In the genomic region with DNA sequence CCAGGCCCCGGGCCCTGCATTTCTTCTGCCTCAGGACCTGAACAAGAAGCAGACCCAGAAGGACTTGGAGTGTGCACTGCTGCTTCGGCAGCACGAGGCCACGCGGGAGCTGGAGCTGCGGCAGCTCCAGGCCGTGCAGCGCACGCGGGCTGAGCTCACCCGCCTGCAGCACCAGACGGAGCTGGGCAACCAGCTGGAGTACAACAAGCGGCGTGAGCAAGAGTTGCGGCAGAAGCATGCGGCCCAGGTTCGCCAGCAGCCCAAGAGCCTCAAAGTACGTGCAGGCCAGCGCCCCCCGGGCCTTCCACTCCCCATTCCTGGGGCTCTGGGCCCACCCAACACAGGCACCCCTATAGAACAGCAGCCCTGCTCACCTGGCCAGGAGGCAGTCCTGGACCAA, we compare ENCODE assay signal across 24 cellular contexts. TPM values are rescaled to one million over a fixed set of nuclear protein-coding genes. Genes with fewer than 3 reads are reported as not detected.
DNase-seq lines count a peak whose midpoint lies in the region; TF ChIP-seq lines count a peak whose summit lies in the region.
"Had no signal": no experiment of that assay in that cellular context is flagged by ENCODE, and none has a peak within 500 bp of the region (broad histone marks: within the 10 kb centered on the region; RNA-seq: fewer than 3 reads in every experiment).

No MANE protein-coding gene starts in this region.

- peaks cover 8% of the 10 kb centered on the region; the same call in 1 of the 2 replicates for H4K20me1 ChIP-seq in BLaER1

- H3K4me3 Mint-ChIP-seq in chondrocyte (ENCODE audit: unreplicated experiment) = no peak overlapping the region
- H3K4me3 Mint-ChIP-seq: CD8-positive, alpha-beta T cell had no signal

- no peak overlapping the region for H3K4me2 ChIP-seq in BLaER1
- H3K4me2 ChIP-seq: A549 had no signal

- no peak overlapping the region for H3K27ac Mint-ChIP-seq in chondrocyte (ENCODE audit: unreplicated experiment)
- H3K27ac Mint-ChIP-seq: CD8-positive, alpha-beta T cell had no signal

- no peak overlapping the region for H3K4me3 ChIP-seq in BLaER1
- no peak overlapping the region for H3K4me3 ChIP-seq in H7 (ENCODE audit: insufficient read depth, low read depth, low read length)
- no peak overlapping the region for H3K4me3 ChIP-seq in spleen
- H3K4me3 ChIP-seq: A549, MG63 had no signal

- TF ChIP-seq CTCF in chondrocyte (IDR thresholded peaks at IDR 0.05) = no peak
- TF ChIP-seq CTCF in spleen (IDR thresholded peaks at IDR 0.05 in 8 of 11, conservative IDR thresholded peaks at IDR 0.05 in 3 of 11) = no peak

- 94 to 97% (median 96%) methylated on average over 20 of the region's 20 CpGs for WGBS in spleen, 5 donors

- peaks cover 100% of the 10 kb centered on the region for H3K36me3 ChIP-seq in BLaER1
- H3K36me3 ChIP-seq in H7 (replicated peaks; ENCODE audit: control insufficient read depth, insufficient read depth, low read length) = peaks cover 38% of the 10 kb centered on the region
- peaks cover 11 to 100% (median 100%) of the 10 kb centered on the region in 6 donors for H3K36me3 ChIP-seq in spleen

- no peaks in the 10 kb centered on the region for H3K9me3 Mint-ChIP-seq in chondrocyte (ENCODE audit: low read depth)
- H3K9me3 Mint-ChIP-seq: CD8-positive, alpha-beta T cell had no signal

- no peak for TF ChIP-seq POLR2A in spleen (IDR thresholded peaks at IDR 0.05)

- no peaks in the 10 kb centered on the region for H3K27me3 ChIP-seq in BLaER1
- no peaks in the 10 kb centered on the region for H3K27me3 ChIP-seq in H7 (ENCODE audit: control insufficient read depth, insufficient read depth, low read length)
- H3K27me3 ChIP-seq in spleen (replicated peaks in 1 of 7) = no peaks in the 10 kb centered on the region
- H3K27me3 ChIP-seq: MG63 had no signal

- DNase-seq in H7 = peak; percentile 35
- DNase-seq in chondrocyte (ENCODE audit: low spot score) = peak; percentile 79
- DNase-seq in spleen = peak; percentile 33
- DNase-seq in NCI-H526 (lab: John Stamatoyannopoulos, UW) = no peak
- no peak for DNase-seq in AG20443 (ENCODE audit: low spot score)
- DNase-seq in OCI-M1 (lab: John Stamatoyannopoulos, UW) = no peak
- DNase-seq: CD8-positive, alpha-beta T cell; DMS 273 treated with DMSO at 0.1 percent for 48 hours; DMS79 treated with DMSO at 0.1 percent for 48 hours; GF-D8; KBM-7; MG63; NCI-H1105 treated with DMSO at 0.1 percent for 48 hours; NCI-H146; NCI-H1930; NCI-H2107; NCI-H524; NCI-H774; PC-3; SHP77 had no signal

- no peak overlapping the region for H3K27ac ChIP-seq in BLaER1
- no peak overlapping the region for H3K27ac ChIP-seq in spleen
- H3K27ac ChIP-seq: A549, C4-2B had no signal

- no peaks in the 10 kb centered on the region for H3K4me1 Mint-ChIP-seq in chondrocyte (ENCODE audit: low read depth)

- intact Hi-C loops in spleen (cut with DNase I; ENCODE audit: low total_unique reads) = no loop called here

- H3K9me3 ChIP-seq in BLaER1 (no peaks in the 10 kb centered on the region), spleen (no peaks in the 10 kb centered on the region)
- H3K9me3 ChIP-seq: A549, MG63 had no signal

- H3K9ac ChIP-seq in BLaER1 = 0 out of 2 replicates have a peak overlapping the region, but pooled peaks have one; percentile 29

- peaks cover 49% of the 10 kb centered on the region for H3K36me3 Mint-ChIP-seq in chondrocyte (ENCODE audit: low read depth)

- no peaks in the 10 kb centered on the region for H3K27me3 Mint-ChIP-seq in chondrocyte (ENCODE audit: low read depth)

- H3K4me1 ChIP-seq in BLaER1 = no peaks in the 10 kb centered on the region
- peaks cover 0 to 3% (median 2%) of the 10 kb centered on the region in 6 donors for H3K4me1 ChIP-seq in spleen
- H3K4me1 ChIP-seq: A549 had no signal

RNA-seq across cellular contexts. Expression of a gene that starts 9.2 kb away (rescaled TPM):
- total RNA-seq in H7 (2014; rRNA removed; shearing (Covaris generic)) = 19.0 and 20.5 TPM in 2 replicates
- total RNA-seq in chondrocyte (8.4 to 14.0 TPM (median 9.9 TPM) in 3 replicates), spleen (10 to 100 TPM in 6 of 7 donors, 1 to 10 TPM in 1; 10.0 to 17.7 (median 13.4) TPM)
- polyA plus RNA-seq in spleen = 10 to 100 TPM; 12.5 to 16.1 (median 15.5) TPM

RNA-seq across cellular contexts. Expression of a gene that starts 9.8 kb away (rescaled TPM):
- 58.7 and 91.9 TPM in 2 replicates for total RNA-seq in H7 (2014; rRNA removed; shearing (Covaris generic))
- total RNA-seq in chondrocyte (57.1 to 68.5 TPM (median 64.6 TPM) in 3 replicates), spleen (10 to 100 TPM; 62.6 to 89.5 (median 72.6) TPM)
- 10 to 100 TPM; 47.9 to 93.3 (median 57.1) TPM for polyA plus RNA-seq in spleen

RNA-seq across cellular contexts. Expression of a gene that starts 12.6 kb away (rescaled TPM):
- total RNA-seq in H7 (2014; rRNA removed; shearing (Covaris generic)) = 39.9 and 41.3 TPM in 2 replicates
- total RNA-seq in chondrocyte = 50.0 to 56.6 TPM (median 50.1 TPM) in 3 replicates
- total RNA-seq in spleen = 10 to 100 TPM; 60.0 to 96.5 (median 78.6) TPM
- polyA plus RNA-seq in spleen = 10 to 100 TPM; 13.2 to 52.0 (median 18.5) TPM

RNA-seq across cellular contexts. Expression of a gene that starts 24.4 kb away (rescaled TPM):
- 88.0 and 97.6 TPM in 2 replicates for total RNA-seq in H7 (2014; rRNA removed; shearing (Covaris generic))
- total RNA-seq in chondrocyte = 111 to 122 TPM (median 120 TPM) in 3 replicates
- 100 to 1,000 TPM in 5 of 7 donors, 10 to 100 TPM in 2; 89.3 to 135 (median 107) TPM for total RNA-seq in spleen
- polyA plus RNA-seq in spleen = 100 to 1,000 TPM; 144 to 191 (median 155) TPM

RNA-seq across cellular contexts. Expression of a gene that starts 24.6 kb away (rescaled TPM):
- 4.1 and 5.3 TPM in 2 replicates for total RNA-seq in H7 (2014; rRNA removed; shearing (Covaris generic))
- total RNA-seq in chondrocyte (0.15 to 0.29 TPM in 2 of 3 replicates, not detected in the other), spleen (1 to 10 TPM in 6 of 7 donors, under 1 TPM in 1; 0.74 to 4.2 (median 2.5) TPM)
- 1 to 10 TPM; 2.0 to 4.8 (median 2.3) TPM for polyA plus RNA-seq in spleen
- total RNA-seq: CD8-positive, alpha-beta T cell; RPMI7951 had no signal

Comparison
In these comparisons a context has a peak if more than half of its experiments do, and no peak if none do; other contexts are left out.
1. DNase-seq: peak in H7 (single experiment), chondrocyte (single experiment) and spleen (single experiment); none in NCI-H526 (0 of 2), AG20443 (single experiment) and OCI-M1 (single experiment).